8 cellular contexts compared by ENCODE assay signal in the genomic region with DNA sequence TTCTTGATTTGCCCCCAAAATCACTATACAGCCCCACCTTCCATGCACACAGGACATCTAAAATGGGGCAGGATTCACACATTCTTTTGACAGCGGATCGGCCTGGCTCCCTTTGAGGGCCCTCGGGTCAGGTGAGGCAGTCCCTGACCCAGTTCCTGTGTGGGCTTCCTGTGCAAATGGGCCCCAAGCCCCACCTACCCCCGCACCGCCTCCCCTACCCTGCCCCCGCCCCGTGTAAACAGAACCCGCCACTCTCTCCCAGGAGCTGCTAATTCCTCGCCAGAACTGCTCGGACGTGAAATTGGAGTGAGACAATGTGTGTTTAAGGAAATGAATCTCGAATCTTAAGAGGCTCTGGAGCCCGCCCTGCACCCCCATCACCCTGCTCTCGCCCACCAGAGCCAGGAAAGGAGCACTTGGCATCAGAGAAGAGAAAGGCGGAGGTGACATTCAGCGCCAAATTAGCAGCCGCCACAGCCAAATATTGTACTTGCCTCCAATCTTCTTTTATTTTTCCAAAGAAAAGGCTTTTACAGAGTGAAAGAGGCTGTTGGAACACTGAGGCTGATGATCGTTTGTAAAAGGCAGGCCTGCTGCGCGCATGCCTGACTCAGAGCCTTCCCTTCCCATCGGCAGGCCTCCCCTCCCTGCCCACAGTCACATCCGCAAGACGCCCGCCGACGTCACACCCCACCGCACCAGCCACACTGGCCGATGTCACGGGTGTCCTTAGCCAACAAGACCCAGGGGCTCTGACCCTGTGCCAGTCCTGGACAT.
DNase-seq lines count a peak whose midpoint lies in the region; ATAC-seq and TF ChIP-seq lines count a peak whose summit lies in the region.

No MANE protein-coding gene starts in this region.

- DNase-seq in DMS53 (lab: John Stamatoyannopoulos, UW) (peak; percentile 59), DMS53 treated with DMSO at 0.1 percent for 48 hours (lab: John Stamatoyannopoulos, UW; ENCODE audit: unreplicated experiment) (no peak), anterior cingulate cortex (lab: John Stamatoyannopoulos, UW) (peak in 44 of 58 donors; percentile 7 to 77 (median 38)), left kidney (ENCODE audit: low read depth, low spot score) (peak; percentile 90), GM10266 (ENCODE audit: extremely low spot score) (no peak), GF-D8 (lab: John Stamatoyannopoulos, UW) (no peak)
- peak; percentile 51 for DNase-seq in stimulated activated CD4-positive, alpha-beta T cell treated with anti-CD3 and anti-CD28 coated beads, Interleukin-4, amount 100 ng/mL, for 24 hours

- TF ChIP-seq CTCF in GM10266 (IDR thresholded peaks at IDR 0.05; ENCODE audit: control insufficient read depth, insufficient read depth, low read depth, missing control alignments) = no peak

- no peak for ATAC-seq in GM19035 (IDR thresholded peaks at IDR 0.05; ENCODE audit: unreplicated experiment)

Comparison
In these comparisons a context has a peak if more than half of its experiments do, and no peak if none do; other contexts are left out.
1. DNase-seq: peak in DMS53 (single experiment), anterior cingulate cortex (44 of 58), left kidney (single experiment) and stimulated activated CD4-positive, alpha-beta T cell treated with anti-CD3 and anti-CD28 coated beads, Interleukin-4, amount 100 ng/mL, for 24 hours (single experiment); none in DMS53 treated with DMSO at 0.1 percent for 48 hours (single experiment), GM10266 (single experiment) and GF-D8 (single experiment).